26 cellular contexts compared by ENCODE assay signal in the genomic region with DNA sequence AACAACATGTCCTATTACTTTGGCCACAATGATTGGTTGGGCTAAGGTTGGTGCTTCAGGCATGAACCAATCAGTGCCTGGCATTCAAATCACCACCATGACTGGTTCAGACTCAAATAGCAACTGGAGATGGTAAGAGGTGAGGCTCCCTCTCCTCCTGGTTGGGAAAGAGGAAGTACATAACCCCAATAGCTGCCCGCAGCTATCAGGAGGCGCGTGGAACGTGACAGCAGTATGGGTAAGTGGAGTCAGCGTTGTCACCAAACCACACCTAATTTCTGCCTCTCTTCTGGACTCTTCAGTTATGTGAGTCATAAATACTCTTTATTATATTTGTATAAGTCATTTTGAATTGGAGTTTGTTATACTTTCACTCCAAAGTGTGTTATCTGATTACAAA. TPM values are rescaled to one million over a fixed set of nuclear protein-coding genes. Genes with fewer than 3 reads are reported as not detected.
DNase-seq lines count a peak whose midpoint lies in the region; ATAC-seq and TF ChIP-seq lines count a peak whose summit lies in the region.
"Had no signal": no experiment of that assay in that cellular context is flagged by ENCODE, and none has a peak within 500 bp of the region (broad histone marks: within the 10 kb centered on the region; RNA-seq: fewer than 3 reads in every experiment).

No MANE protein-coding gene starts in this region.

- H3K4me1 ChIP-seq in right cardiac atrium (ENCODE audit: control insufficient read depth, insufficient read depth, low read length) (no peaks in the 10 kb centered on the region), duodenal mucosa (ENCODE audit: control insufficient read depth in 1 of 2, insufficient read depth in 2 of 2, low read length in 2 of 2) (no peaks in the 10 kb centered on the region)
- H3K4me1 ChIP-seq: foreskin keratinocyte had no signal

- no peak overlapping the region for H3K9ac ChIP-seq in duodenal mucosa (ENCODE audit: low read depth in 1 of 2, low read length in 2 of 2)
- H3K9ac ChIP-seq: neural progenitor cell had no signal

- no peaks in the 10 kb centered on the region for H3K36me3 Mint-ChIP-seq in activated naive CD4-positive, alpha-beta T cell treated with anti-CD3 and anti-CD28 coated beads, Interleukin-2, amount 10 ng/mL, durations not matched to agents 7 days and 5 days
- H3K36me3 Mint-ChIP-seq in nephron progenitor cell (ENCODE audit: low read depth), result peaks cover 5% of the 10 kb centered on the region
- H3K36me3 Mint-ChIP-seq: activated naive CD4-positive, alpha-beta T cell treated with anti-CD3 and anti-CD28 coated beads, Interleukin-2, amount 50 U/mL, for 72 hours; neural progenitor cell had no signal

- ATAC-seq in right cardiac atrium, result peak in 1 of 2 donors; percentile 45
- ATAC-seq in Right ventricle myocardium superior (ENCODE audit: poor library complexity), result no peak
- ATAC-seq in GM18868 (IDR thresholded peaks at IDR 0.05; ENCODE audit: unreplicated experiment), result no peak
- ATAC-seq: activated naive CD4-positive, alpha-beta T cell treated with anti-CD3 and anti-CD28 coated beads, Interleukin-2, amount 50 U/mL, for 72 hours; foreskin keratinocyte had no signal

- no peaks in the 10 kb centered on the region for H3K4me1 Mint-ChIP-seq in activated naive CD4-positive, alpha-beta T cell treated with anti-CD3 and anti-CD28 coated beads, Interleukin-2, amount 10 ng/mL, durations not matched to agents 7 days and 5 days
- H3K4me1 Mint-ChIP-seq in nephron progenitor cell, result peaks cover 10% of the 10 kb centered on the region
- H3K4me1 Mint-ChIP-seq: activated CD4-positive, alpha-beta T cell treated with anti-CD3 and anti-CD28 coated beads, Interleukin-2, amount 10 ng/mL, durations not matched to agents 7 days and 5 days had no signal

- TF ChIP-seq CTCF in nephron progenitor cell (IDR thresholded peaks at IDR 0.05), result no peak

- H3K4me3 ChIP-seq in right cardiac atrium (ENCODE audit: low read length), result no peak overlapping the region
- H3K4me3 ChIP-seq in duodenal mucosa (ENCODE audit: low read depth in 1 of 2, low read length in 2 of 2), result no peak overlapping the region
- H3K4me3 ChIP-seq: heart right ventricle, mucosa of descending colon, neural progenitor cell had no signal

- CTCF ChIA-PET in activated naive CD4-positive, alpha-beta T cell treated with anti-CD3 and anti-CD28 coated beads, Interleukin-2, amount 10 ng/mL, durations not matched to agents 7 days and 5 days (lab: Charles Lee), result no interaction called here

- WGBS in right cardiac atrium, result 62% methylated on average over 5 of the region's 5 CpGs

- H3K27ac ChIP-seq in right cardiac atrium (ENCODE audit: low read length), result peak overlapping the region; percentile 67
- H3K27ac ChIP-seq in duodenal mucosa (ENCODE audit: low read depth, low read length), result peak overlapping the region; percentile 10
- H3K27ac ChIP-seq: C4-2B, foreskin keratinocyte, neural progenitor cell, WERI-Rb-1 had no signal

- no peaks in the 10 kb centered on the region for H3K27me3 ChIP-seq in right cardiac atrium (ENCODE audit: control insufficient read depth, insufficient read depth)
- no peaks in the 10 kb centered on the region for H3K27me3 ChIP-seq in duodenal mucosa (ENCODE audit: control insufficient read depth in 1 of 2, insufficient read depth in 2 of 2, low read length in 2 of 2)
- H3K27me3 ChIP-seq: foreskin keratinocyte, neural progenitor cell had no signal

- no peaks in the 10 kb centered on the region for H3K9me3 ChIP-seq in right cardiac atrium (ENCODE audit: control insufficient read depth, low read length)
- no peaks in the 10 kb centered on the region for H3K9me3 ChIP-seq in duodenal mucosa (ENCODE audit: control insufficient read depth in 1 of 2, low read length in 2 of 2)
- H3K9me3 ChIP-seq: mucosa of descending colon had no signal

- no peaks in the 10 kb centered on the region for H3K9me3 Mint-ChIP-seq in activated naive CD4-positive, alpha-beta T cell treated with anti-CD3 and anti-CD28 coated beads, Interleukin-2, amount 10 ng/mL, durations not matched to agents 7 days and 5 days
- H3K9me3 Mint-ChIP-seq in nephron progenitor cell, result peaks cover 24% of the 10 kb centered on the region
- H3K9me3 Mint-ChIP-seq: activated CD4-positive, alpha-beta T cell treated with anti-CD3 and anti-CD28 coated beads, Interleukin-2, amount 10 ng/mL, durations not matched to agents 7 days and 5 days; activated naive CD4-positive, alpha-beta T cell treated with anti-CD3 and anti-CD28 coated beads, Interleukin-2, amount 50 U/mL, for 72 hours; T-helper 2 cell treated with Interferon-gamma antibody and Interleukin-4, amounts not matched to agents 5 μg/mL and 100 μg/mL, for 36 hours had no signal

- peaks cover 9% of the 10 kb centered on the region for H3K27me3 Mint-ChIP-seq in activated naive CD4-positive, alpha-beta T cell treated with anti-CD3 and anti-CD28 coated beads, Interleukin-2, amount 10 ng/mL, durations not matched to agents 7 days and 5 days
- H3K27me3 Mint-ChIP-seq in nephron progenitor cell (ENCODE audit: low read depth, poor library complexity), result peaks cover 14% of the 10 kb centered on the region

- DNase-seq in right cardiac atrium (no peak), Right ventricle myocardium superior (no peak), myocyte (ENCODE audit: low read depth) (peak; percentile 47), NCI-H446 (lab: John Stamatoyannopoulos, UW) (no peak), nephron progenitor cell (no peak)
- DNase-seq in activated naive CD4-positive, alpha-beta T cell treated with anti-CD3 and anti-CD28 coated beads, Interleukin-2, amount 10 ng/mL, durations not matched to agents 7 days and 5 days, result no peak
- DNase-seq: ACHN; activated CD4-positive, alpha-beta T cell treated with anti-CD3 and anti-CD28 coated beads, Interleukin-2, amount 10 ng/mL, durations not matched to agents 7 days and 5 days; DND-41; foreskin keratinocyte; H9; mucosa of descending colon; NCI-H1694 treated with DMSO at 0.1 percent for 48 hours; NCI-H526; stimulated activated CD8-positive, alpha-beta memory T cell treated with anti-CD3 and anti-CD28 coated beads, Interleukin-4, amount 100 ng/mL, for 48 hours; WERI-Rb-1 had no signal

- intact Hi-C loops in right cardiac atrium (cut with DNase I) (no loop called here), Right ventricle myocardium superior (cut with DNase I) (no loop called here)

- H3K36me3 ChIP-seq in duodenal mucosa (ENCODE audit: control insufficient read depth in 1 of 2, insufficient read depth in 2 of 2, low read length in 2 of 2), result no peaks in the 10 kb centered on the region
- H3K36me3 ChIP-seq: heart right ventricle, neural progenitor cell, WERI-Rb-1 had no signal

- H3K27ac Mint-ChIP-seq in activated naive CD4-positive, alpha-beta T cell treated with anti-CD3 and anti-CD28 coated beads, Interleukin-2, amount 10 ng/mL, durations not matched to agents 7 days and 5 days, result no peak overlapping the region
- H3K27ac Mint-ChIP-seq in nephron progenitor cell, result no peak overlapping the region
- H3K27ac Mint-ChIP-seq: activated CD4-positive, alpha-beta T cell treated with anti-CD3 and anti-CD28 coated beads, Interleukin-2, amount 10 ng/mL, durations not matched to agents 7 days and 5 days; activated naive CD4-positive, alpha-beta T cell treated with anti-CD3 and anti-CD28 coated beads, Interleukin-2, amount 50 U/mL, for 72 hours; H9; neural progenitor cell; progenitor cell of endocrine pancreas; T-helper 2 cell treated with Interferon-gamma antibody and Interleukin-4, amounts not matched to agents 5 μg/mL and 100 μg/mL, for 36 hours had no signal

- no peak overlapping the region for H3K4me3 Mint-ChIP-seq in activated naive CD4-positive, alpha-beta T cell treated with anti-CD3 and anti-CD28 coated beads, Interleukin-2, amount 10 ng/mL, durations not matched to agents 7 days and 5 days
- no peak overlapping the region for H3K4me3 Mint-ChIP-seq in nephron progenitor cell
- H3K4me3 Mint-ChIP-seq: activated CD4-positive, alpha-beta T cell treated with anti-CD3 and anti-CD28 coated beads, Interleukin-2, amount 10 ng/mL, durations not matched to agents 7 days and 5 days; H9; neural progenitor cell; T-helper 2 cell treated with Interferon-gamma antibody and Interleukin-4, amounts not matched to agents 5 μg/mL and 100 μg/mL, for 36 hours had no signal

RNA-seq across cellular contexts. Expression of gene ITGA8, which starts 17.9 kb away (rescaled TPM):
- total RNA-seq in right cardiac atrium (1 to 10 TPM; 3.7 to 8.8 (median 5.6) TPM), Right ventricle myocardium superior (1.1 TPM), myocyte (not detected in 2 replicates)
- polyA plus RNA-seq in right cardiac atrium, result 5.5 TPM
- polyA plus RNA-seq in myocyte (2012), result not detected
- total RNA-seq: activated CD4-positive, alpha-beta T cell treated with anti-CD3 and anti-CD28 coated beads, Interleukin-2, amount 10 ng/mL, durations not matched to agents 7 days and 5 days; activated naive CD4-positive, alpha-beta T cell treated with anti-CD3 and anti-CD28 coated beads, Interleukin-2, amount 50 U/mL, for 72 hours; astrocyte; foreskin keratinocyte; H9; HT-29; progenitor cell of endocrine pancreas had no signal
- polyA plus RNA-seq: foreskin keratinocyte had no signal
